ENCODE assay signal across 9 cellular contexts in genomic region chr14:68806526-68807147, GRCh38. TPM values are rescaled to one million over a fixed set of nuclear protein-coding genes. Genes with fewer than 3 reads are reported as not detected.
DNase-seq lines count a peak whose midpoint lies in the region; ATAC-seq and TF ChIP-seq lines count a peak whose summit lies in the region.
"Had no signal": no experiment of that assay in that cellular context is flagged by ENCODE, and none has a peak within 500 bp of the region (broad histone marks: within the 10 kb centered on the region; RNA-seq: fewer than 3 reads in every experiment).

No MANE protein-coding gene starts in this region.

- no peak for TF ChIP-seq EP300 in sigmoid colon (IDR thresholded peaks at IDR 0.05)

- WGBS in sigmoid colon, 2 donors, result 41 to 52% methylated on average over 4 of the region's 4 CpGs

- no peaks in the 10 kb centered on the region for H3K27me3 ChIP-seq in sigmoid colon

- H3K4me3 ChIP-seq in sigmoid colon, result no peak overlapping the region

- TF ChIP-seq POLR2A in Raji (IDR thresholded peaks at IDR 0.05; ENCODE audit: insufficient read depth, low read depth, low read length), result peak; percentile 43
- TF ChIP-seq POLR2A in sigmoid colon (IDR thresholded peaks at IDR 0.05), result no peak

- in situ Hi-C loops in GM13976 (cut with MboI; ENCODE audit: low sequenced_read_pairs, unreplicated experiment), result no loop called here

- peak; percentile 75 for ATAC-seq in Right ventricle myocardium superior (ENCODE audit: poor library complexity)

- H3K36me3 ChIP-seq in sigmoid colon, result no peaks in the 10 kb centered on the region

- peaks cover 0 to 56% (median 51%) of the 10 kb centered on the region in 4 donors for H3K4me1 ChIP-seq in sigmoid colon

- DNase-seq in GM13976 (ENCODE audit: low spot score) (peak; percentile 20), Right ventricle myocardium superior (no peak), sigmoid colon (peak; percentile 72), NCI-H524 treated with DMSO at 0.1 percent for 48 hours (lab: John Stamatoyannopoulos, UW) (no peak), anterior cingulate cortex (lab: John Stamatoyannopoulos, UW) (no peak), superior temporal gyrus (ENCODE audit: extremely low spot score) (no peak), SW480 (ENCODE audit: low spot score) (no peak)

- intact Hi-C loops in Right ventricle myocardium superior (cut with DNase I), result no loop called here
- intact Hi-C loops in sigmoid colon (cut with DNase I), result loop anchor here (5.0 kb wide), 1 partner anchor 709 kb away; no protein-coding TSS in a partner anchor

- no peaks in the 10 kb centered on the region for H3K9me3 ChIP-seq in sigmoid colon

- peak overlapping the region; percentile 84 to 91 (median 86) for H3K27ac ChIP-seq in sigmoid colon
- H3K27ac ChIP-seq: HL-60 had no signal

- TF ChIP-seq CTCF in GM13976 (IDR thresholded peaks at IDR 0.05; ENCODE audit: borderline replicate concordance, control extremely low read depth, extremely low read depth, insufficient read depth, missing control alignments), result no peak
- TF ChIP-seq CTCF in sigmoid colon (IDR thresholded peaks at IDR 0.05), result no peak

RNA-seq across cellular contexts. Expression of gene ZFP36L1, which starts 13.8 kb away (rescaled TPM):
- 45.5 TPM for total RNA-seq in Right ventricle myocardium superior
- 100 to 1,000 TPM; 217 to 413 (median 239) TPM for total RNA-seq in sigmoid colon
- 100 to 1,000 TPM in 1 of 3 donors, 10 to 100 TPM in 2; 26.6 to 141 (median 52.9) TPM for polyA plus RNA-seq in sigmoid colon

Comparison
In these comparisons a context has a peak if more than half of its experiments do, and no peak if none do; other contexts are left out.
1. DNase-seq: peak in GM13976 (single experiment) and sigmoid colon (single experiment); none in Right ventricle myocardium superior (single experiment), NCI-H524 treated with DMSO at 0.1 percent for 48 hours (single experiment), anterior cingulate cortex (0 of 58), superior temporal gyrus (single experiment) and SW480 (single experiment).